28 cellular contexts compared by ENCODE assay signal in genomic region chr1:41350055-41350378, GRCh38. TPM values are rescaled to one million over a fixed set of nuclear protein-coding genes. Genes with fewer than 3 reads are reported as not detected.
"Had no signal": no experiment of that assay in that cellular context is flagged by ENCODE, and none has a peak within 500 bp of the region (broad histone marks: within the 10 kb centered on the region; RNA-seq: fewer than 3 reads in every experiment).

No MANE protein-coding gene starts in this region.

- H3K4me3 ChIP-seq: esophagus squamous epithelium, heart right ventricle, left lung, lung, mucosa of descending colon, spleen, tibial nerve had no signal

- H3K4me1 Mint-ChIP-seq: activated B cell treated with CpG ODN at 0.5 μM for 24 hours; activated CD4-positive, alpha-beta T cell treated with anti-CD3 and anti-CD28 coated beads for 36 hours; T-cell had no signal

- H3K36me3 ChIP-seq: esophagus squamous epithelium, heart right ventricle, left lung, spleen, tibial nerve had no signal

- H3K27me3 ChIP-seq: esophagus squamous epithelium, left lung, tibial nerve had no signal

- H3K27me3 Mint-ChIP-seq: activated B cell treated with CpG ODN at 0.5 μM for 24 hours had no signal

- H3K4me1 ChIP-seq: left lung, parathyroid adenoma, spleen, tibial nerve had no signal

- H3K36me3 Mint-ChIP-seq: activated naive CD8-positive, alpha-beta T cell; T-cell had no signal

- H3K27ac ChIP-seq: epithelial cell of prostate, esophagus squamous epithelium, heart right ventricle, left lung, parathyroid adenoma, spleen, tibial nerve had no signal

- ATAC-seq: activated CD4-positive, alpha-beta T cell treated with anti-CD3 and anti-CD28 coated beads for 36 hours; activated CD8-positive, alpha-beta T cell treated with anti-CD3 and anti-CD28 coated beads, Interleukin-2, amount 10 ng/mL, durations not matched to agents 7 days and 5 days; activated T-cell treated with anti-CD3 and anti-CD28 coated beads, Interleukin-2, amount 50 U/mL, for 4 hours; heart right ventricle; left lung; mucosa of descending colon; right cardiac atrium; T-cell had no signal

- H3K9me3 Mint-ChIP-seq: activated B cell treated with CpG ODN at 0.5 μM for 24 hours; activated T-cell treated with anti-CD3 and anti-CD28 coated beads, Interleukin-2, amount 50 U/mL, for 4 hours; activated T-helper 2 cell treated with anti-CD3 and anti-CD28 coated beads, Interferon-gamma antibody, Interleukin-2, Interleukin-4, amounts not matched to agents 10 μg/mL and 5 μg/mL and 100 μg/mL, durations not matched to agents 14 hours and 24 hours and 36 hours; T-cell; T-helper 2 cell treated with Interferon-gamma antibody and Interleukin-4, amounts not matched to agents 5 μg/mL and 100 μg/mL, for 36 hours had no signal

- H3K27ac Mint-ChIP-seq: activated B cell treated with CpG ODN at 0.5 μM for 24 hours; activated CD4-positive, alpha-beta T cell treated with anti-CD3 and anti-CD28 coated beads for 36 hours; activated CD8-positive, alpha-beta T cell treated with anti-CD3 and anti-CD28 coated beads, Interleukin-2, amount 10 ng/mL, durations not matched to agents 7 days and 5 days; activated naive CD8-positive, alpha-beta T cell; activated T-helper 2 cell treated with anti-CD3 and anti-CD28 coated beads, Interferon-gamma antibody, Interleukin-2, Interleukin-4, amounts not matched to agents 10 μg/mL and 5 μg/mL and 100 μg/mL, durations not matched to agents 14 hours and 24 hours and 36 hours; T-cell; T-helper 2 cell treated with Interferon-gamma antibody and Interleukin-4, amounts not matched to agents 5 μg/mL and 100 μg/mL, for 36 hours had no signal

- H3K4me3 Mint-ChIP-seq: activated B cell treated with CpG ODN at 0.5 μM for 24 hours; activated CD4-positive, alpha-beta T cell treated with anti-CD3 and anti-CD28 coated beads for 36 hours; activated CD8-positive, alpha-beta T cell treated with anti-CD3 and anti-CD28 coated beads, Interleukin-2, amount 10 ng/mL, durations not matched to agents 7 days and 5 days; activated naive CD8-positive, alpha-beta T cell; activated T-cell treated with anti-CD3 and anti-CD28 coated beads, Interleukin-2, amount 50 U/mL, for 4 hours; T-cell; T-helper 2 cell treated with Interferon-gamma antibody and Interleukin-4, amounts not matched to agents 5 μg/mL and 100 μg/mL, for 36 hours had no signal

- DNase-seq: activated B cell treated with CpG ODN at 0.5 μM for 24 hours; activated CD4-positive, alpha-beta T cell treated with anti-CD3 and anti-CD28 coated beads for 36 hours; activated CD8-positive, alpha-beta T cell treated with anti-CD3 and anti-CD28 coated beads, Interleukin-2, amount 10 ng/mL, durations not matched to agents 7 days and 5 days; activated naive CD4-positive, alpha-beta T cell treated with Interleukin-2 at 50 U/mL for 16 hours; activated T-cell treated with anti-CD3 and anti-CD28 coated beads, Interleukin-2, amount 50 U/mL, for 4 hours; anterior cingulate cortex; effector CD8-positive, alpha-beta T cell; esophagus squamous epithelium; foreskin melanocyte; heart right ventricle; kidney glomerular epithelial cell; left lung; mesendoderm; mucosa of descending colon; occipital lobe; right cardiac atrium; stimulated activated naive CD4-positive, alpha-beta T cell; T-cell had no signal

- H3K9me3 ChIP-seq: esophagus squamous epithelium, heart right ventricle, left lung, mucosa of descending colon, spleen, tibial nerve had no signal

RNA-seq across cellular contexts. Expression of gene FOXO6, which starts 11.2 kb away (rescaled TPM):
- total RNA-seq: bronchial epithelial cell, glomerular endothelial cell had no signal
